Comparison of ENCODE assay signal across 1 cellular context in the genomic region with DNA sequence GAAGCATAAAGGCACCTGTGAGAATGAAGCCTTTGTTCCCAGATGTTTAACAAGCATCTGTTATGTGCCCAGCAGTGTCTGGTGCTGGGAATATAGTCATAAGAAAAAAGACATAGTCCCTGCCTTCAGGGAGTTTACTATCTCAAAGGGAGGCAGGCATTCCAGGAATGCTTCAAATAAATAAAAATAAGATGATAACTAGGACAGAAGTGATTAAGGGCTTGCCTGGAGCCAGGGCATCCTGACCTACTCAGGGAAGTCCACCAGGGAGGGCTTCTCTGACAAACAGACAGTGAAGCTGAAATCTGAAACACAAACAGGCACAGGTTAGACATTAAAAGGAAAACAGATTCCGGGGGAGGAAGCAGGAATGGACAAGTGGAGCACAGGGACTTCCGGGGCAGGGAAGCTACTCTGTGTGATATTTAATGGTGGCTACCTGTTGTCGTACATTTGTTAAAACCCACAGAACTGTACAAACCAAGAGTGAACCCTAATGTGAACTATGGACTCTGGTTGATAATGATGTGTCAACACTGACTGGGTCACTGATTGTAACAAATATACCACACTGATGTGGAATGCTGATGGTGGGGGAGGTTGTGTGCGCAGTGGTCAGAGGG.
TF ChIP-seq lines count a peak whose summit lies in the region.

No MANE protein-coding gene starts in this region.

TF ChIP-seq in HepG2, 621 proteins besides CTCF, POLR2A, EP300 and RAD21 (continued from another document and continues in another):
- no peak for TF ChIP-seq ZNF282 (IDR thresholded peaks at IDR 0.05; ENCODE audit: partially characterized antibody)
- peak; percentile 57 for TF ChIP-seq GABPA (IDR thresholded peaks at IDR 0.05; ENCODE audit: low read depth, low read length)
- peak; percentile 91 for TF ChIP-seq GABPA (CRISPR knock-in tag; IDR thresholded peaks at IDR 0.05; ENCODE audit: low read depth)
- no peak for TF ChIP-seq ZNF776 (CRISPR knock-in tag; IDR thresholded peaks at IDR 0.05)
- TF ChIP-seq, protein P1, sequence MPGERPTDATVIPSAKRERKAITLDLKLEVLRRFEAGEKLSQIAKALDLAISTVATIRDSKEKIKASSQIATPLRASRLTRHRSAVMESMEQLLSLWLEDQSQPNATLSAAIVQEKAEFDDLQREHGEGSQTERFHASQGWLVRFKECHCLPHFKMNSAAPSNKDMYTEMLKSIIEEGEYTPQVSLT (CRISPR knock-in tag; IDR thresholded peaks at IDR 0.05; ENCODE audit: borderline replicate concordance, low read depth), result no peak
- TF ChIP-seq, protein P2, sequence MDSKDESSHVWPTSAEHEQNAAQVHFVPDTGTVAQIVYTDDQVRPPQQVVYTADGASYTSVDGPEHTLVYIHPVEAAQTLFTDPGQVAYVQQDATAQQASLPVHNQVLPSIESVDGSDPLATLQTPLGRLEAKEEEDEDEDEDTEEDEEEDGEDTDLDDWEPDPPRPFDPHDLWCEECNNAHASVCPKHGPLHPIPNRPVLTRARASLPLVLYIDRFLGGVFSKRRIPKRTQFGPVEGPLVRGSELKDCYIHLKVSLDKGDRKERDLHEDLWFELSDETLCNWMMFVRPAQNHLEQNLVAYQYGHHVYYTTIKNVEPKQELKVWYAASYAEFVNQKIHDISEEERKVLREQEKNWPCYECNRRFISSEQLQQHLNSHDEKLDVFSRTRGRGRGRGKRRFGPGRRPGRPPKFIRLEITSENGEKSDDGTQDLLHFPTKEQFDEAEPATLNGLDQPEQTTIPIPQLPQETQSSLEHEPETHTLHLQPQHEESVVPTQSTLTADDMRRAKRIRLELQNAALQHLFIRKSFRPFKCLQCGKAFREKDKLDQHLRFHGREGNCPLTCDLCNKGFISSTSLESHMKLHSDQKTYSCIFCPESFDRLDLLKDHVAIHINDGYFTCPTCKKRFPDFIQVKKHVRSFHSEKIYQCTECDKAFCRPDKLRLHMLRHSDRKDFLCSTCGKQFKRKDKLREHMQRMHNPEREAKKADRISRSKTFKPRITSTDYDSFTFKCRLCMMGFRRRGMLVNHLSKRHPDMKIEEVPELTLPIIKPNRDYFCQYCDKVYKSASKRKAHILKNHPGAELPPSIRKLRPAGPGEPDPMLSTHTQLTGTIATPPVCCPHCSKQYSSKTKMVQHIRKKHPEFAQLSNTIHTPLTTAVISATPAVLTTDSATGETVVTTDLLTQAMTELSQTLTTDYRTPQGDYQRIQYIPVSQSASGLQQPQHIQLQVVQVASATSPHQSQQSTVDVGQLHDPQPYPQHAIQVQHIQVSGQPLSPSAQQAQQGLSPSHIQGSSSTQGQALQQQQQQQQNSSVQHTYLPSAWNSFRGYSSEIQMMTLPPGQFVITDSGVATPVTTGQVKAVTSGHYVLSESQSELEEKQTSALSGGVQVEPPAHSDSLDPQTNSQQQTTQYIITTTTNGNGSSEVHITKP (CRISPR knock-in tag; IDR thresholded peaks at IDR 0.05; ENCODE audit: low read depth), result no peak
- TF ChIP-seq ARNTL (CRISPR knock-in tag; IDR thresholded peaks at IDR 0.05), result peak; percentile 90; the same call in 1 of the 2 replicates
- TF ChIP-seq, protein P3, sequence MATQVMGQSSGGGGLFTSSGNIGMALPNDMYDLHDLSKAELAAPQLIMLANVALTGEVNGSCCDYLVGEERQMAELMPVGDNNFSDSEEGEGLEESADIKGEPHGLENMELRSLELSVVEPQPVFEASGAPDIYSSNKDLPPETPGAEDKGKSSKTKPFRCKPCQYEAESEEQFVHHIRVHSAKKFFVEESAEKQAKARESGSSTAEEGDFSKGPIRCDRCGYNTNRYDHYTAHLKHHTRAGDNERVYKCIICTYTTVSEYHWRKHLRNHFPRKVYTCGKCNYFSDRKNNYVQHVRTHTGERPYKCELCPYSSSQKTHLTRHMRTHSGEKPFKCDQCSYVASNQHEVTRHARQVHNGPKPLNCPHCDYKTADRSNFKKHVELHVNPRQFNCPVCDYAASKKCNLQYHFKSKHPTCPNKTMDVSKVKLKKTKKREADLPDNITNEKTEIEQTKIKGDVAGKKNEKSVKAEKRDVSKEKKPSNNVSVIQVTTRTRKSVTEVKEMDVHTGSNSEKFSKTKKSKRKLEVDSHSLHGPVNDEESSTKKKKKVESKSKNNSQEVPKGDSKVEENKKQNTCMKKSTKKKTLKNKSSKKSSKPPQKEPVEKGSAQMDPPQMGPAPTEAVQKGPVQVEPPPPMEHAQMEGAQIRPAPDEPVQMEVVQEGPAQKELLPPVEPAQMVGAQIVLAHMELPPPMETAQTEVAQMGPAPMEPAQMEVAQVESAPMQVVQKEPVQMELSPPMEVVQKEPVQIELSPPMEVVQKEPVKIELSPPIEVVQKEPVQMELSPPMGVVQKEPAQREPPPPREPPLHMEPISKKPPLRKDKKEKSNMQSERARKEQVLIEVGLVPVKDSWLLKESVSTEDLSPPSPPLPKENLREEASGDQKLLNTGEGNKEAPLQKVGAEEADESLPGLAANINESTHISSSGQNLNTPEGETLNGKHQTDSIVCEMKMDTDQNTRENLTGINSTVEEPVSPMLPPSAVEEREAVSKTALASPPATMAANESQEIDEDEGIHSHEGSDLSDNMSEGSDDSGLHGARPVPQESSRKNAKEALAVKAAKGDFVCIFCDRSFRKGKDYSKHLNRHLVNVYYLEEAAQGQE (IDR thresholded peaks at IDR 0.05; ENCODE audit: borderline replicate concordance in 1 of 2, low read depth in 1 of 2, low read length in 2 of 2), result peak in 1 of 2 experiments; percentile 64; a peak in 1 of 4 replicates
- TF ChIP-seq, protein P4, sequence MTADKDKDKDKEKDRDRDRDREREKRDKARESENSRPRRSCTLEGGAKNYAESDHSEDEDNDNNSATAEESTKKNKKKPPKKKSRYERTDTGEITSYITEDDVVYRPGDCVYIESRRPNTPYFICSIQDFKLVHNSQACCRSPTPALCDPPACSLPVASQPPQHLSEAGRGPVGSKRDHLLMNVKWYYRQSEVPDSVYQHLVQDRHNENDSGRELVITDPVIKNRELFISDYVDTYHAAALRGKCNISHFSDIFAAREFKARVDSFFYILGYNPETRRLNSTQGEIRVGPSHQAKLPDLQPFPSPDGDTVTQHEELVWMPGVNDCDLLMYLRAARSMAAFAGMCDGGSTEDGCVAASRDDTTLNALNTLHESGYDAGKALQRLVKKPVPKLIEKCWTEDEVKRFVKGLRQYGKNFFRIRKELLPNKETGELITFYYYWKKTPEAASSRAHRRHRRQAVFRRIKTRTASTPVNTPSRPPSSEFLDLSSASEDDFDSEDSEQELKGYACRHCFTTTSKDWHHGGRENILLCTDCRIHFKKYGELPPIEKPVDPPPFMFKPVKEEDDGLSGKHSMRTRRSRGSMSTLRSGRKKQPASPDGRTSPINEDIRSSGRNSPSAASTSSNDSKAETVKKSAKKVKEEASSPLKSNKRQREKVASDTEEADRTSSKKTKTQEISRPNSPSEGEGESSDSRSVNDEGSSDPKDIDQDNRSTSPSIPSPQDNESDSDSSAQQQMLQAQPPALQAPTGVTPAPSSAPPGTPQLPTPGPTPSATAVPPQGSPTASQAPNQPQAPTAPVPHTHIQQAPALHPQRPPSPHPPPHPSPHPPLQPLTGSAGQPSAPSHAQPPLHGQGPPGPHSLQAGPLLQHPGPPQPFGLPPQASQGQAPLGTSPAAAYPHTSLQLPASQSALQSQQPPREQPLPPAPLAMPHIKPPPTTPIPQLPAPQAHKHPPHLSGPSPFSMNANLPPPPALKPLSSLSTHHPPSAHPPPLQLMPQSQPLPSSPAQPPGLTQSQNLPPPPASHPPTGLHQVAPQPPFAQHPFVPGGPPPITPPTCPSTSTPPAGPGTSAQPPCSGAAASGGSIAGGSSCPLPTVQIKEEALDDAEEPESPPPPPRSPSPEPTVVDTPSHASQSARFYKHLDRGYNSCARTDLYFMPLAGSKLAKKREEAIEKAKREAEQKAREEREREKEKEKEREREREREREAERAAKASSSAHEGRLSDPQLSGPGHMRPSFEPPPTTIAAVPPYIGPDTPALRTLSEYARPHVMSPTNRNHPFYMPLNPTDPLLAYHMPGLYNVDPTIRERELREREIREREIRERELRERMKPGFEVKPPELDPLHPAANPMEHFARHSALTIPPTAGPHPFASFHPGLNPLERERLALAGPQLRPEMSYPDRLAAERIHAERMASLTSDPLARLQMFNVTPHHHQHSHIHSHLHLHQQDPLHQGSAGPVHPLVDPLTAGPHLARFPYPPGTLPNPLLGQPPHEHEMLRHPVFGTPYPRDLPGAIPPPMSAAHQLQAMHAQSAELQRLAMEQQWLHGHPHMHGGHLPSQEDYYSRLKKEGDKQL (CRISPR knock-in tag; IDR thresholded peaks at IDR 0.05; ENCODE audit: low read depth), result peak; percentile 43; the same call in 1 of the 2 replicates
- peak; percentile 86 for TF ChIP-seq FOXK2 (IDR thresholded peaks at IDR 0.05)
- TF ChIP-seq NFIC (IDR thresholded peaks at IDR 0.05; ENCODE audit: low read length), result peak; percentile 84
- no peak for TF ChIP-seq ZNF30 (CRISPR knock-in tag; IDR thresholded peaks at IDR 0.05)
- no peak for TF ChIP-seq ZNF460 (CRISPR knock-in tag; IDR thresholded peaks at IDR 0.05; ENCODE audit: borderline replicate concordance)
- TF ChIP-seq, protein P5, sequence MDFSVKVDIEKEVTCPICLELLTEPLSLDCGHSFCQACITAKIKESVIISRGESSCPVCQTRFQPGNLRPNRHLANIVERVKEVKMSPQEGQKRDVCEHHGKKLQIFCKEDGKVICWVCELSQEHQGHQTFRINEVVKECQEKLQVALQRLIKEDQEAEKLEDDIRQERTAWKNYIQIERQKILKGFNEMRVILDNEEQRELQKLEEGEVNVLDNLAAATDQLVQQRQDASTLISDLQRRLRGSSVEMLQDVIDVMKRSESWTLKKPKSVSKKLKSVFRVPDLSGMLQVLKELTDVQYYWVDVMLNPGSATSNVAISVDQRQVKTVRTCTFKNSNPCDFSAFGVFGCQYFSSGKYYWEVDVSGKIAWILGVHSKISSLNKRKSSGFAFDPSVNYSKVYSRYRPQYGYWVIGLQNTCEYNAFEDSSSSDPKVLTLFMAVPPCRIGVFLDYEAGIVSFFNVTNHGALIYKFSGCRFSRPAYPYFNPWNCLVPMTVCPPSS (IDR thresholded peaks at IDR 0.05), result no peak
- TF ChIP-seq ELF4 (CRISPR knock-in tag; IDR thresholded peaks at IDR 0.05; ENCODE audit: borderline replicate concordance), result no peak
- no peak for TF ChIP-seq ZNF326 (CRISPR knock-in tag; IDR thresholded peaks at IDR 0.05; ENCODE audit: borderline replicate concordance)
- TF ChIP-seq, protein P6, sequence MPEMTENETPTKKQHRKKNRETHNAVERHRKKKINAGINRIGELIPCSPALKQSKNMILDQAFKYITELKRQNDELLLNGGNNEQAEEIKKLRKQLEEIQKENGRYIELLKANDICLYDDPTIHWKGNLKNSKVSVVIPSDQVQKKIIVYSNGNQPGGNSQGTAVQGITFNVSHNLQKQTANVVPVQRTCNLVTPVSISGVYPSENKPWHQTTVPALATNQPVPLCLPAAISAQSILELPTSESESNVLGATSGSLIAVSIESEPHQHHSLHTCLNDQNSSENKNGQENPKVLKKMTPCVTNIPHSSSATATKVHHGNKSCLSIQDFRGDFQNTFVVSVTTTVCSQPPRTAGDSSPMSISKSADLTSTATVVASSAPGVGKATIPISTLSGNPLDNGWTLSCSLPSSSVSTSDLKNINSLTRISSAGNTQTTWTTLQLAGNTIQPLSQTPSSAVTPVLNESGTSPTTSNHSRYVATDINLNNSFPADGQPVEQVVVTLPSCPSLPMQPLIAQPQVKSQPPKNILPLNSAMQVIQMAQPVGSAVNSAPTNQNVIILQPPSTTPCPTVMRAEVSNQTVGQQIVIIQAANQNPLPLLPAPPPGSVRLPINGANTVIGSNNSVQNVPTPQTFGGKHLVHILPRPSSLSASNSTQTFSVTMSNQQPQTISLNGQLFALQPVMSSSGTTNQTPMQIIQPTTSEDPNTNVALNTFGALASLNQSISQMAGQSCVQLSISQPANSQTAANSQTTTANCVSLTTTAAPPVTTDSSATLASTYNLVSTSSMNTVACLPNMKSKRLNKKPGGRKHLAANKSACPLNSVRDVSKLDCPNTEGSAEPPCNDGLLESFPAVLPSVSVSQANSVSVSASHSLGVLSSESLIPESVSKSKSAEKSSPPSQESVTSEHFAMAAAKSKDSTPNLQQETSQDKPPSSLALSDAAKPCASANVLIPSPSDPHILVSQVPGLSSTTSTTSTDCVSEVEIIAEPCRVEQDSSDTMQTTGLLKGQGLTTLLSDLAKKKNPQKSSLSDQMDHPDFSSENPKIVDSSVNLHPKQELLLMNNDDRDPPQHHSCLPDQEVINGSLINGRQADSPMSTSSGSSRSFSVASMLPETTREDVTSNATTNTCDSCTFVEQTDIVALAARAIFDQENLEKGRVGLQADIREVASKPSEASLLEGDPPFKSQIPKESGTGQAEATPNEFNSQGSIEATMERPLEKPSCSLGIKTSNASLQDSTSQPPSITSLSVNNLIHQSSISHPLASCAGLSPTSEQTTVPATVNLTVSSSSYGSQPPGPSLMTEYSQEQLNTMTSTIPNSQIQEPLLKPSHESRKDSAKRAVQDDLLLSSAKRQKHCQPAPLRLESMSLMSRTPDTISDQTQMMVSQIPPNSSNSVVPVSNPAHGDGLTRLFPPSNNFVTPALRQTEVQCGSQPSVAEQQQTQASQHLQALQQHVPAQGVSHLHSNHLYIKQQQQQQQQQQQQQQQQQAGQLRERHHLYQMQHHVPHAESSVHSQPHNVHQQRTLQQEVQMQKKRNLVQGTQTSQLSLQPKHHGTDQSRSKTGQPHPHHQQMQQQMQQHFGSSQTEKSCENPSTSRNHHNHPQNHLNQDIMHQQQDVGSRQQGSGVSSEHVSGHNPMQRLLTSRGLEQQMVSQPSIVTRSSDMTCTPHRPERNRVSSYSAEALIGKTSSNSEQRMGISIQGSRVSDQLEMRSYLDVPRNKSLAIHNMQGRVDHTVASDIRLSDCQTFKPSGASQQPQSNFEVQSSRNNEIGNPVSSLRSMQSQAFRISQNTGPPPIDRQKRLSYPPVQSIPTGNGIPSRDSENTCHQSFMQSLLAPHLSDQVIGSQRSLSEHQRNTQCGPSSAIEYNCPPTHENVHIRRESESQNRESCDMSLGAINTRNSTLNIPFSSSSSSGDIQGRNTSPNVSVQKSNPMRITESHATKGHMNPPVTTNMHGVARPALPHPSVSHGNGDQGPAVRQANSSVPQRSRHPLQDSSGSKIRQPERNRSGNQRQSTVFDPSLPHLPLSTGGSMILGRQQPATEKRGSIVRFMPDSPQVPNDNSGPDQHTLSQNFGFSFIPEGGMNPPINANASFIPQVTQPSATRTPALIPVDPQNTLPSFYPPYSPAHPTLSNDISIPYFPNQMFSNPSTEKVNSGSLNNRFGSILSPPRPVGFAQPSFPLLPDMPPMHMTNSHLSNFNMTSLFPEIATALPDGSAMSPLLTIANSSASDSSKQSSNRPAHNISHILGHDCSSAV (CRISPR knock-in tag; IDR thresholded peaks at IDR 0.05; ENCODE audit: borderline replicate concordance), result no peak
- no peak for TF ChIP-seq ZNF773 (CRISPR knock-in tag; IDR thresholded peaks at IDR 0.05; ENCODE audit: borderline replicate concordance)
- TF ChIP-seq, protein P7, sequence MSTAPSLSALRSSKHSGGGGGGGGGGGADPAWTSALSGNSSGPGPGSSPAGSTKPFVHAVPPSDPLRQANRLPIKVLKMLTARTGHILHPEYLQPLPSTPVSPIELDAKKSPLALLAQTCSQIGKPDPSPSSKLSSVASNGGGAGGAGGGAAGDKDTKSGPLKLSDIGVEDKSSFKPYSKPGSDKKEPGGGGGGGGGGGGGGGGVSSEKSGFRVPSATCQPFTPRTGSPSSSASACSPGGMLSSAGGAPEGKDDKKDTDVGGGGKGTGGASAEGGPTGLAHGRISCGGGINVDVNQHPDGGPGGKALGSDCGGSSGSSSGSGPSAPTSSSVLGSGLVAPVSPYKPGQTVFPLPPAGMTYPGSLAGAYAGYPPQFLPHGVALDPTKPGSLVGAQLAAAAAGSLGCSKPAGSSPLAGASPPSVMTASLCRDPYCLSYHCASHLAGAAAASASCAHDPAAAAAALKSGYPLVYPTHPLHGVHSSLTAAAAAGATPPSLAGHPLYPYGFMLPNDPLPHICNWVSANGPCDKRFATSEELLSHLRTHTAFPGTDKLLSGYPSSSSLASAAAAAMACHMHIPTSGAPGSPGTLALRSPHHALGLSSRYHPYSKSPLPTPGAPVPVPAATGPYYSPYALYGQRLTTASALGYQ (CRISPR knock-in tag; IDR thresholded peaks at IDR 0.05), result peak; percentile 49; the same call in 1 of the 2 replicates
- TF ChIP-seq ZNF850 (CRISPR knock-in tag; conservative IDR thresholded peaks at IDR 0.05), result no peak
- TF ChIP-seq ZNF234 (CRISPR knock-in tag; conservative IDR thresholded peaks at IDR 0.05), result no peak
